Comparison of ENCODE assay signal across 9 cellular contexts in genomic region chr7:92768501-92769360, GRCh38.
DNase-seq lines count a peak whose midpoint lies in the region; ATAC-seq and TF ChIP-seq lines count a peak whose summit lies in the region.
"Had no signal": no experiment of that assay in that cellular context is flagged by ENCODE, and none has a peak within 500 bp of the region (broad histone marks: within the 10 kb centered on the region; RNA-seq: fewer than 3 reads in every experiment).

No MANE protein-coding gene starts in this region.

- no peaks in the 10 kb centered on the region for H3K9me3 ChIP-seq in right atrium auricular region

- H3K4me3 Mint-ChIP-seq in activated CD4-positive, alpha-beta T cell treated with anti-CD3 and anti-CD28 coated beads, Interleukin-2, amount 10 ng/mL, durations not matched to agents 24 days and 14 days, result peak overlapping the region; percentile 63
- peak overlapping the region; percentile 35 to 65 for H3K4me3 Mint-ChIP-seq in stimulated activated naive CD8-positive, alpha-beta T cell treated with anti-CD3 and anti-CD28 coated beads, Interleukin-15, amount 100 ng/mL, for 72 hours

- peaks cover 59% of the 10 kb centered on the region for H3K4me1 Mint-ChIP-seq in activated CD4-positive, alpha-beta T cell treated with anti-CD3 and anti-CD28 coated beads, Interleukin-2, amount 10 ng/mL, durations not matched to agents 24 days and 14 days
- H3K4me1 Mint-ChIP-seq in stimulated activated naive CD8-positive, alpha-beta T cell treated with anti-CD3 and anti-CD28 coated beads, Interleukin-15, amount 100 ng/mL, for 72 hours, result peaks cover 74% of the 10 kb centered on the region

- peak; percentile 66 for DNase-seq in activated CD4-positive, alpha-beta T cell treated with anti-CD3 and anti-CD28 coated beads, Interleukin-2, amount 10 ng/mL, durations not matched to agents 24 days and 14 days
- DNase-seq in activated CD4-positive, alpha-beta T cell treated with anti-CD3 and anti-CD28 coated beads for 4 hours, result no peak
- DNase-seq in NCI-H748 (lab: John Stamatoyannopoulos, UW; ENCODE audit: unreplicated experiment), result peak; percentile 78
- DNase-seq in choroid plexus epithelial cell (ENCODE audit: low read depth), result peak; percentile 47
- peak; percentile 27 to 47 for DNase-seq in stimulated activated naive CD8-positive, alpha-beta T cell treated with anti-CD3 and anti-CD28 coated beads, Interleukin-15, amount 100 ng/mL, for 72 hours
- no peak for DNase-seq in 8988T
- DNase-seq in right atrium auricular region (ENCODE audit: low spot score), result no peak

- H3K9me3 Mint-ChIP-seq in activated CD4-positive, alpha-beta T cell treated with anti-CD3 and anti-CD28 coated beads, Interleukin-2, amount 10 ng/mL, durations not matched to agents 24 days and 14 days, result no peaks in the 10 kb centered on the region
- H3K9me3 Mint-ChIP-seq in stimulated activated naive CD8-positive, alpha-beta T cell treated with anti-CD3 and anti-CD28 coated beads, Interleukin-15, amount 100 ng/mL, for 72 hours, result no peaks in the 10 kb centered on the region

- H3K36me3 Mint-ChIP-seq in activated CD4-positive, alpha-beta T cell treated with anti-CD3 and anti-CD28 coated beads, Interleukin-2, amount 10 ng/mL, durations not matched to agents 24 days and 14 days (ENCODE audit: low read depth), result peaks cover 61% of the 10 kb centered on the region

- no peaks in the 10 kb centered on the region for H3K27me3 ChIP-seq in right atrium auricular region

- H3K27ac Mint-ChIP-seq in activated CD4-positive, alpha-beta T cell treated with anti-CD3 and anti-CD28 coated beads, Interleukin-2, amount 10 ng/mL, durations not matched to agents 24 days and 14 days, result peak overlapping the region; percentile 94
- peak overlapping the region; percentile 93 to 97 for H3K27ac Mint-ChIP-seq in stimulated activated naive CD8-positive, alpha-beta T cell treated with anti-CD3 and anti-CD28 coated beads, Interleukin-15, amount 100 ng/mL, for 72 hours

- H3K27me3 Mint-ChIP-seq in activated CD4-positive, alpha-beta T cell treated with anti-CD3 and anti-CD28 coated beads, Interleukin-2, amount 10 ng/mL, durations not matched to agents 24 days and 14 days, result no peaks in the 10 kb centered on the region
- no peaks in the 10 kb centered on the region for H3K27me3 Mint-ChIP-seq in stimulated activated naive CD8-positive, alpha-beta T cell treated with anti-CD3 and anti-CD28 coated beads, Interleukin-15, amount 100 ng/mL, for 72 hours

- H3K4me1 ChIP-seq in right atrium auricular region, result peaks cover 0 to 21% of the 10 kb centered on the region in 2 donors

- no peaks in the 10 kb centered on the region for H3K36me3 ChIP-seq in right atrium auricular region

- peak; percentile 93 for ATAC-seq in HG02798 (IDR thresholded peaks at IDR 0.05; ENCODE audit: poor library complexity, unreplicated experiment)
- peak; percentile 98 for ATAC-seq in stimulated activated naive CD8-positive, alpha-beta T cell treated with anti-CD3 and anti-CD28 coated beads, Interleukin-15, amount 100 ng/mL, for 72 hours

- intact Hi-C loops in activated CD4-positive, alpha-beta T cell treated with anti-CD3 and anti-CD28 coated beads, Interleukin-2, amount 10 ng/mL, durations not matched to agents 24 days and 14 days (cut with micrococcal nuclease), result loop anchor here (1.0 to 5.0 kb wide), 9 partner anchors 14 to 135 kb away; no protein-coding TSS in a partner anchor

- TF ChIP-seq CTCF in choroid plexus epithelial cell (conservative IDR thresholded peaks at IDR 0.05; ENCODE audit: low read depth, low read length) (no peak), right atrium auricular region (IDR thresholded peaks at IDR 0.05) (no peak)

- H3K27ac ChIP-seq in right atrium auricular region, result no peak overlapping the region
- H3K27ac ChIP-seq: C4-2B had no signal

- H3K4me3 ChIP-seq in choroid plexus epithelial cell (ENCODE audit: low read depth, low read length), result no peak overlapping the region
- H3K4me3 ChIP-seq in right atrium auricular region, result no peak overlapping the region

Comparison
In these comparisons a context has a peak if more than half of its experiments do, and no peak if none do; other contexts are left out.
1. DNase-seq: peak in activated CD4-positive, alpha-beta T cell treated with anti-CD3 and anti-CD28 coated beads, Interleukin-2, amount 10 ng/mL, durations not matched to agents 24 days and 14 days (single experiment), NCI-H748 (single experiment), choroid plexus epithelial cell (single experiment) and stimulated activated naive CD8-positive, alpha-beta T cell treated with anti-CD3 and anti-CD28 coated beads, Interleukin-15, amount 100 ng/mL, for 72 hours (2 of 2); none in activated CD4-positive, alpha-beta T cell treated with anti-CD3 and anti-CD28 coated beads for 4 hours (0 of 2), 8988T (single experiment) and right atrium auricular region (single experiment).